ENCODE assay signal across 1 cellular context in the genomic region with DNA sequence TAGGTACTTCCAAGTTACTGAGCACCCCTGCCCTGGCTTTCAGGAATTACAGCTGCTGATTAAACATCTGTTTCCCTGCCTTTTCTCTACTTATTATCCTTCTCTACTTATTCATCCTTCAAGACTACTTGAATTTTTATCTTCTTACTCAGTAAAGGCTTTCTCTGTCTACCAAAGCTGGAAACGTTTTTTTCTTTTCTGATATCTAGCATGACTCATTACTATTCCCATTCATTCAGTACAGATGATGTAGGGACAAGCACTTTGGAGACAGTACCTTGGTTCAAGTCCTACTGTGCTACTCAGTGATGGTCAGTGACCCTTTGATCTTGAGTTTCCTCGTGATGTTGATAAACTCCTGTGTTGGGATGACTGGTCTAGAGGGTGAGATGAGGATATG.
TF ChIP-seq lines count a peak whose summit lies in the region.

No MANE protein-coding gene starts in this region.

TF ChIP-seq in endothelial cell of umbilical vein, 7 proteins besides CTCF, POLR2A, EP300 and RAD21:
- TF ChIP-seq FOS (IDR thresholded peaks at IDR 0.05; ENCODE audit: borderline replicate concordance, insufficient read depth, low read length) (peak; percentile 79), EZH2 (IDR thresholded peaks at IDR 0.05; ENCODE audit: borderline replicate concordance, low read depth, low read length, severe bottlenecking) (no peak)
